Comparison of ENCODE assay signal across 1 cellular context in genomic region chr3:11172136-11172670, GRCh38.
A peak's percentile ranks its signal among the peaks of the same experiment; 100 is the strongest.
TF ChIP-seq lines count a peak whose summit lies in the region.

No MANE protein-coding gene starts in this region.

TF ChIP-seq in HEK293, 187 proteins besides CTCF, POLR2A, EP300 and RAD21 (continued from another document):
- no peak for TF ChIP-seq ZBTB49 (tag by site-specific recombination; IDR thresholded peaks at IDR 0.05; ENCODE audit: low read depth)
- no peak for TF ChIP-seq ZNF146 (tag by site-specific recombination; IDR thresholded peaks at IDR 0.05)
- no peak for TF ChIP-seq ZNF140 (tag by site-specific recombination; IDR thresholded peaks at IDR 0.05)
- TF ChIP-seq ZNF394 (tag by site-specific recombination; IDR thresholded peaks at IDR 0.05; ENCODE audit: borderline replicate concordance), result no peak
- no peak for TF ChIP-seq ZNF121 (tag by site-specific recombination; IDR thresholded peaks at IDR 0.05)
- TF ChIP-seq YY2 (tag by site-specific recombination; IDR thresholded peaks at IDR 0.05), result no peak
- TF ChIP-seq KLF1 (tag by site-specific recombination; IDR thresholded peaks at IDR 0.05), result 0 out of 2 replicates have a peak, but pooled peaks have one; percentile 37
- TF ChIP-seq ZNF600 (tag by site-specific recombination; IDR thresholded peaks at IDR 0.05), result no peak
- no peak for TF ChIP-seq ZNF23 (tag by site-specific recombination; IDR thresholded peaks at IDR 0.05; ENCODE audit: borderline replicate concordance)
- TF ChIP-seq ZNF433 (tag by site-specific recombination; IDR thresholded peaks at IDR 0.05; ENCODE audit: low read depth), result no peak
- TF ChIP-seq, protein P1, sequence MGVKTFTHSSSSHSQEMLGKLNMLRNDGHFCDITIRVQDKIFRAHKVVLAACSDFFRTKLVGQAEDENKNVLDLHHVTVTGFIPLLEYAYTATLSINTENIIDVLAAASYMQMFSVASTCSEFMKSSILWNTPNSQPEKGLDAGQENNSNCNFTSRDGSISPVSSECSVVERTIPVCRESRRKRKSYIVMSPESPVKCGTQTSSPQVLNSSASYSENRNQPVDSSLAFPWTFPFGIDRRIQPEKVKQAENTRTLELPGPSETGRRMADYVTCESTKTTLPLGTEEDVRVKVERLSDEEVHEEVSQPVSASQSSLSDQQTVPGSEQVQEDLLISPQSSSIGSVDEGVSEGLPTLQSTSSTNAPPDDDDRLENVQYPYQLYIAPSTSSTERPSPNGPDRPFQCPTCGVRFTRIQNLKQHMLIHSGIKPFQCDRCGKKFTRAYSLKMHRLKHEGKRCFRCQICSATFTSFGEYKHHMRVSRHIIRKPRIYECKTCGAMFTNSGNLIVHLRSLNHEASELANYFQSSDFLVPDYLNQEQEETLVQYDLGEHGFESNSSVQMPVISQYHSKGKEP (tag by site-specific recombination; IDR thresholded peaks at IDR 0.05), result no peak
- 0 out of 2 replicates have a peak, but pooled peaks have one; percentile 10 for TF ChIP-seq ZNF335 (tag by site-specific recombination; conservative IDR thresholded peaks at IDR 0.05)
